ENCODE assay signal across 16 cellular contexts in genomic region chr6:141174932-141175331, GRCh38.
"Had no signal": no experiment of that assay in that cellular context is flagged by ENCODE, and none has a peak within 500 bp of the region (broad histone marks: within the 10 kb centered on the region; RNA-seq: fewer than 3 reads in every experiment).

No MANE protein-coding gene starts in this region.

- ATAC-seq: foreskin keratinocyte, gastroesophageal sphincter, heart right ventricle, left cardiac atrium, left lung, left ventricle myocardium superior, lower lobe of right lung, mucosa of descending colon had no signal

- DNase-seq: dermis blood vessel endothelial cell; dorsolateral prefrontal cortex; effector CD4-positive, alpha-beta T cell; effector memory CD4-positive, alpha-beta T cell; foreskin keratinocyte; heart right ventricle; hippocampal formation; left cardiac atrium; left ventricle myocardium superior; lower lobe of right lung; mesenchymal stem cell; mucosa of descending colon had no signal

- H3K4me1 ChIP-seq: esophagus muscularis mucosa, foreskin keratinocyte, gastroesophageal sphincter, heart right ventricle, left lung, lower lobe of right lung had no signal

- H3K27ac ChIP-seq: coronary artery, dorsolateral prefrontal cortex, esophagus muscularis mucosa, foreskin keratinocyte, gastroesophageal sphincter, heart right ventricle, left lung, lower lobe of right lung had no signal

- H3K27me3 ChIP-seq: dorsolateral prefrontal cortex, esophagus muscularis mucosa, foreskin keratinocyte, gastroesophageal sphincter, heart right ventricle, left lung had no signal

- H3K9me3 ChIP-seq: lower lobe of right lung, mucosa of descending colon had no signal

- H3K4me3 ChIP-seq: coronary artery, dorsolateral prefrontal cortex, esophagus muscularis mucosa, gastroesophageal sphincter, heart right ventricle, left lung, lower lobe of right lung, mucosa of descending colon had no signal

- H3K36me3 ChIP-seq: esophagus muscularis mucosa, gastroesophageal sphincter, heart right ventricle, left lung, lower lobe of right lung had no signal
